In the genomic region with DNA sequence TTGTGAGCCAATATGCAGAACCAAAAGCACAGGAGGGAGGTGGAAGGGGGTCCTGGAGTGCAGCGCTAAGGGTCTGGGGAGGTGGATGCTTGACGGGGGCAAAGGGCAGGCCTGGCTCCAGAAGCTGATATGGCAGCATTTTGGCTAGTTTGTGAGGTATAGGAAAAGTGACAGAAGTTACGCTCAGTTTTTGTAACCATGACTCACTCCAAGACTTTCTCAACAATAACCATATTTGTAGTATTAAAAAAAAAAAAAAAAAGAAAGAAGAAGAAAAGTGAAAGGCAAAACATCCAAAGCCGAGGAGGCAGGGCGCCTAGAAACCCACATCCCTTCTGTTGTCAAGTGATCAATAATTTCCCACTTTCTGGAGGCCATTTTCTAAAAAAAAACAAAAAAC, we compare ENCODE assay signal across 9 cellular contexts.
DNase-seq lines count a peak whose midpoint lies in the region; ATAC-seq and TF ChIP-seq lines count a peak whose summit lies in the region.
"Had no signal": no experiment of that assay in that cellular context is flagged by ENCODE, and none has a peak within 500 bp of the region (broad histone marks: within the 10 kb centered on the region; RNA-seq: fewer than 3 reads in every experiment).

No MANE protein-coding gene starts in this region.

- H3K4me1 Mint-ChIP-seq in activated T-helper 2 cell treated with anti-CD3 and anti-CD28 coated beads, Interferon-gamma antibody, Interleukin-2, Interleukin-4, amounts not matched to agents 10 μg/mL and 5 μg/mL and 100 μg/mL, durations not matched to agents 14 hours and 24 hours and 36 hours (ENCODE audit: low read depth), result peaks cover 65% of the 10 kb centered on the region
- H3K4me1 Mint-ChIP-seq in stimulated activated naive CD8-positive, alpha-beta T cell treated with anti-CD3 and anti-CD28 coated beads, Interleukin-15, Interleukin-2, amounts not matched to agents 100 ng/mL and 50 ng/mL, for 24 hours (ENCODE audit: low read depth), result peaks cover 97% of the 10 kb centered on the region

- no peaks in the 10 kb centered on the region for H3K9me3 Mint-ChIP-seq in activated T-helper 2 cell treated with anti-CD3 and anti-CD28 coated beads, Interferon-gamma antibody, Interleukin-2, Interleukin-4, amounts not matched to agents 10 μg/mL and 5 μg/mL and 100 μg/mL, durations not matched to agents 14 hours and 24 hours and 36 hours
- no peaks in the 10 kb centered on the region for H3K9me3 Mint-ChIP-seq in stimulated activated naive CD8-positive, alpha-beta T cell treated with anti-CD3 and anti-CD28 coated beads, Interleukin-15, Interleukin-2, amounts not matched to agents 100 ng/mL and 50 ng/mL, for 24 hours

- H3K9me3 ChIP-seq in left lung (no peaks in the 10 kb centered on the region), HAP-1 (no peaks in the 10 kb centered on the region)

- H3K27me3 Mint-ChIP-seq in activated T-helper 2 cell treated with anti-CD3 and anti-CD28 coated beads, Interferon-gamma antibody, Interleukin-2, Interleukin-4, amounts not matched to agents 10 μg/mL and 5 μg/mL and 100 μg/mL, durations not matched to agents 14 hours and 24 hours and 36 hours (ENCODE audit: low read depth), result no peaks in the 10 kb centered on the region
- no peaks in the 10 kb centered on the region for H3K27me3 Mint-ChIP-seq in stimulated activated naive CD8-positive, alpha-beta T cell treated with anti-CD3 and anti-CD28 coated beads, Interleukin-15, Interleukin-2, amounts not matched to agents 100 ng/mL and 50 ng/mL, for 24 hours

- intact Hi-C loops in activated T-helper 2 cell treated with anti-CD3 and anti-CD28 coated beads, Interferon-gamma antibody, Interleukin-2, Interleukin-4, amounts not matched to agents 10 μg/mL and 5 μg/mL and 100 μg/mL, durations not matched to agents 14 hours and 24 hours and 36 hours (cut with micrococcal nuclease), result loop anchor here (1.0 kb wide), 1 partner anchor 12 kb away; no protein-coding TSS in a partner anchor
- intact Hi-C loops in left lung (cut with DNase I), result no loop called here

- H3K4me1 ChIP-seq in left lung, result peaks cover 62 to 73% of the 10 kb centered on the region in 2 donors
- H3K4me1 ChIP-seq in HAP-1, result no peaks in the 10 kb centered on the region

- H3K36me3 Mint-ChIP-seq in activated T-helper 2 cell treated with anti-CD3 and anti-CD28 coated beads, Interferon-gamma antibody, Interleukin-2, Interleukin-4, amounts not matched to agents 10 μg/mL and 5 μg/mL and 100 μg/mL, durations not matched to agents 14 hours and 24 hours and 36 hours (ENCODE audit: low read depth), result peaks cover 48% of the 10 kb centered on the region
- H3K36me3 Mint-ChIP-seq in stimulated activated naive CD8-positive, alpha-beta T cell treated with anti-CD3 and anti-CD28 coated beads, Interleukin-15, Interleukin-2, amounts not matched to agents 100 ng/mL and 50 ng/mL, for 24 hours (ENCODE audit: low read depth), result peaks cover 48% of the 10 kb centered on the region

- H3K27me3 ChIP-seq in left lung (no peaks in the 10 kb centered on the region), HAP-1 (ENCODE audit: low read depth) (no peaks in the 10 kb centered on the region)

- H3K4me3 Mint-ChIP-seq in activated T-helper 2 cell treated with anti-CD3 and anti-CD28 coated beads, Interferon-gamma antibody, Interleukin-2, Interleukin-4, amounts not matched to agents 10 μg/mL and 5 μg/mL and 100 μg/mL, durations not matched to agents 14 hours and 24 hours and 36 hours (ENCODE audit: low read depth), result peak overlapping the region; percentile 16
- peak overlapping the region; percentile 55 for H3K4me3 Mint-ChIP-seq in stimulated activated naive CD8-positive, alpha-beta T cell treated with anti-CD3 and anti-CD28 coated beads, Interleukin-15, Interleukin-2, amounts not matched to agents 100 ng/mL and 50 ng/mL, for 24 hours

- ATAC-seq in left lung (no peak), GM18520 (IDR thresholded peaks at IDR 0.05; ENCODE audit: unreplicated experiment) (no peak)

- H3K36me3 ChIP-seq in left lung (peaks cover 0 to 18% of the 10 kb centered on the region in 2 donors), HAP-1 (replicated peaks) (peaks cover 4% of the 10 kb centered on the region)

- H3K27ac Mint-ChIP-seq in activated T-helper 2 cell treated with anti-CD3 and anti-CD28 coated beads, Interferon-gamma antibody, Interleukin-2, Interleukin-4, amounts not matched to agents 10 μg/mL and 5 μg/mL and 100 μg/mL, durations not matched to agents 14 hours and 24 hours and 36 hours, result peak overlapping the region; percentile 76
- peak overlapping the region; percentile 93 for H3K27ac Mint-ChIP-seq in stimulated activated naive CD8-positive, alpha-beta T cell treated with anti-CD3 and anti-CD28 coated beads, Interleukin-15, Interleukin-2, amounts not matched to agents 100 ng/mL and 50 ng/mL, for 24 hours

- in situ Hi-C loops in HAP-1 (cut with MboI; ENCODE audit: low sequenced_read_pairs), result loop anchor here (25.0 kb wide), 1 partner anchor 327 kb away; no protein-coding TSS in a partner anchor

- no peak overlapping the region for H3K4me3 ChIP-seq in left lung
- no peak overlapping the region for H3K4me3 ChIP-seq in HAP-1

- no peak for TF ChIP-seq CTCF in left lung (IDR thresholded peaks at IDR 0.05)

- DNase-seq in NOMO-1 treated with DMSO at 0.1 percent for 48 hours (lab: John Stamatoyannopoulos, UW; ENCODE audit: unreplicated experiment) (peak; percentile 72), left lung (no peak), UCSD-AML1 (lab: John Stamatoyannopoulos, UW; ENCODE audit: unreplicated experiment) (no peak), HAP-1 (ENCODE audit: low spot score in 2 of 2) (no peak), NCI-H2107 treated with DMSO at 0.1 percent for 48 hours (lab: John Stamatoyannopoulos, UW; ENCODE audit: unreplicated experiment) (no peak)
- peak; percentile 60 for DNase-seq in activated T-helper 2 cell treated with anti-CD3 and anti-CD28 coated beads, Interferon-gamma antibody, Interleukin-2, Interleukin-4, amounts not matched to agents 10 μg/mL and 5 μg/mL and 100 μg/mL, durations not matched to agents 14 hours and 24 hours and 36 hours (ENCODE audit: low spot score)
- DNase-seq: NCI-H2029 treated with DMSO at 0.1 percent for 48 hours had no signal

- peak overlapping the region; percentile 85 to 89 for H3K27ac ChIP-seq in left lung

Comparison
In these comparisons a context has a peak if more than half of its experiments do, and no peak if none do; other contexts are left out.
1. DNase-seq: peak in NOMO-1 treated with DMSO at 0.1 percent for 48 hours (single experiment) and activated T-helper 2 cell treated with anti-CD3 and anti-CD28 coated beads, Interferon-gamma antibody, Interleukin-2, Interleukin-4, amounts not matched to agents 10 μg/mL and 5 μg/mL and 100 μg/mL, durations not matched to agents 14 hours and 24 hours and 36 hours (single experiment); none in left lung (0 of 2), UCSD-AML1 (single experiment), HAP-1 (0 of 2) and NCI-H2107 treated with DMSO at 0.1 percent for 48 hours (single experiment).